ENCODE assay signal across 1 cellular context in the genomic region with DNA sequence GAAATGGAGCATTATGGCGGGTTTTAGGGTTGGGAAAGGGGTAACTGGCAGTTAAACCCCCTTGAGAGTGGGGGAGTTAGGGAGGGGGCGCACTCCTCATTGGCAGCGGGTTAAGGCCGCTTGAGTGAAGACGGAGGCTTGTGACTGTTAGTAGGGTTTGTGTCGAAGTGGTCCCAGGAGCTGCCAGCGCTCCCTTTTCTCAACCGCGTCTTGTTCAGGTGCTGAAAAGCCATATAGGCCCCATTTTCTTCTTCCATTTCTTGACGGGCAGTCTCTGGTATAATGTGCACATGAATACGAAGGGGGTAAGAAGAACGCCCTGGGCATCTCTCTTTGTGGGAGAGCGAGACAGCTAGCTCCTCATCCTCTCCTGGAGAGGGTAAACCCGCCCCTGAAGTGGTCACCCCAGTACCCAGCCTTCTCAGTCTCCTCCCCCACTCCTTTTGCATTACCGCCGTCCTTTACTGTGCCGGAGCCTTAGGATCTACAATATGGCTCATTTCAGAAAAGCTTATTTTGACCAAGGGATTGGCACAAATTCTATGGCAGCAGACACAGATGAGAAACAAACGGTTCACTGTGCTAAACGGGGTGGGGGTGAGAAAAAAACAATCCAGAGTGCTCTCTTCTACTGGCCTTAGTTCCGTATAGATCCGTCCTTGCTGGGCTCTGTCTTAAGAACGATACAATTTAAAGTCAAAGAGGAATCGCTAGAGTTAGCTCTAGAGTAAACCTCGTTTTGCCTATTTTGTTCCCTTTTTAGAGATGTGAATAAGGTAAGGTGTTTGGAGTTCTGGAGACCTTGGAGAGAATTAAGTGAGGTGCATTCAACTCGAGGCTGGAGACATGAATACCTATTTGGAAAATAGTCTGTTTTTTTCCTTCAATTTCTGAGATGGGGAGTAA.
TF ChIP-seq lines count a peak whose summit lies in the region.

No MANE protein-coding gene starts in this region.

TF ChIP-seq in HEK293, 187 proteins besides CTCF, POLR2A, EP300 and RAD21 (continued from another document):
- TF ChIP-seq, protein P1, sequence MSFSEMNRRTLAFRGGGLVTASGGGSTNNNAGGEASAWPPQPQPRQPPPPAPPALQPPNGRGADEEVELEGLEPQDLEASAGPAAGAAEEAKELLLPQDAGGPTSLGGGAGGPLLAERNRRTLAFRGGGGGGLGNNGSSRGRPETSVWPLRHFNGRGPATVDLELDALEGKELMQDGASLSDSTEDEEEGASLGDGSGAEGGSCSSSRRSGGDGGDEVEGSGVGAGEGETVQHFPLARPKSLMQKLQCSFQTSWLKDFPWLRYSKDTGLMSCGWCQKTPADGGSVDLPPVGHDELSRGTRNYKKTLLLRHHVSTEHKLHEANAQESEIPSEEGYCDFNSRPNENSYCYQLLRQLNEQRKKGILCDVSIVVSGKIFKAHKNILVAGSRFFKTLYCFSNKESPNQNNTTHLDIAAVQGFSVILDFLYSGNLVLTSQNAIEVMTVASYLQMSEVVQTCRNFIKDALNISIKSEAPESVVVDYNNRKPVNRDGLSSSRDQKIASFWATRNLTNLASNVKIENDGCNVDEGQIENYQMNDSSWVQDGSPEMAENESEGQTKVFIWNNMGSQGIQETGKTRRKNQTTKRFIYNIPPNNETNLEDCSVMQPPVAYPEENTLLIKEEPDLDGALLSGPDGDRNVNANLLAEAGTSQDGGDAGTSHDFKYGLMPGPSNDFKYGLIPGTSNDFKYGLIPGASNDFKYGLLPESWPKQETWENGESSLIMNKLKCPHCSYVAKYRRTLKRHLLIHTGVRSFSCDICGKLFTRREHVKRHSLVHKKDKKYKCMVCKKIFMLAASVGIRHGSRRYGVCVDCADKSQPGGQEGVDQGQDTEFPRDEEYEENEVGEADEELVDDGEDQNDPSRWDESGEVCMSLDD (tag by site-specific recombination; IDR thresholded peaks at IDR 0.05), result 0 out of 2 replicates have a peak, but pooled peaks have one; percentile 46
- no peak for TF ChIP-seq ZNF37A (tag by site-specific recombination; IDR thresholded peaks at IDR 0.05)
- no peak for TF ChIP-seq ZNF48 (tag by site-specific recombination; IDR thresholded peaks at IDR 0.05)
- 0 out of 2 replicates have a peak, but pooled peaks have one; percentile 16 for TF ChIP-seq ZNF76 (tag by site-specific recombination; IDR thresholded peaks at IDR 0.05; ENCODE audit: borderline replicate concordance, low read depth)
- TF ChIP-seq ZXDB (tag by site-specific recombination; IDR thresholded peaks at IDR 0.05), result peak; percentile 12; the same call in 1 of the 2 replicates
- TF ChIP-seq ZNF792 (tag by site-specific recombination; IDR thresholded peaks at IDR 0.05), result no peak
- peak; percentile 71 for TF ChIP-seq ZBTB17 (tag by site-specific recombination; IDR thresholded peaks at IDR 0.05)
